Comparison of ENCODE assay signal across 8 cellular contexts in genomic region chr14:92352158-92352985, GRCh38.
DNase-seq lines count a peak whose midpoint lies in the region.

No MANE protein-coding gene starts in this region.

- peak; percentile 66 for DNase-seq in activated CD4-positive, alpha-beta T cell treated with anti-CD3 and anti-CD28 coated beads for 48 hours
- no peak for DNase-seq in activated CD4-positive, alpha-beta T cell treated with anti-CD3 and anti-CD28 coated beads, Interleukin-2, amount 50 U/mL, for 1 hour
- DNase-seq in NCI-H748 (lab: John Stamatoyannopoulos, UW; ENCODE audit: unreplicated experiment) = peak; percentile 64
- peak; percentile 23 for DNase-seq in cerebellar cortex (ENCODE audit: low spot score)
- DNase-seq in stimulated activated CD4-positive, alpha-beta T cell treated with anti-CD3 and anti-CD28 coated beads, Interleukin-4, amount 100 ng/mL, for 24 hours = peak; percentile 28
- DNase-seq in NCI-H1436 (lab: John Stamatoyannopoulos, UW) = no peak
- no peak for DNase-seq in 8988T
- no peak for DNase-seq in cerebellar nuclear complex (lab: John Stamatoyannopoulos, UW)

Comparison
In these comparisons a context has a peak if more than half of its experiments do, and no peak if none do; other contexts are left out.
1. DNase-seq: peak in activated CD4-positive, alpha-beta T cell treated with anti-CD3 and anti-CD28 coated beads for 48 hours (single experiment), NCI-H748 (single experiment), cerebellar cortex (single experiment) and stimulated activated CD4-positive, alpha-beta T cell treated with anti-CD3 and anti-CD28 coated beads, Interleukin-4, amount 100 ng/mL, for 24 hours (single experiment); none in activated CD4-positive, alpha-beta T cell treated with anti-CD3 and anti-CD28 coated beads, Interleukin-2, amount 50 U/mL, for 1 hour (single experiment), NCI-H1436 (single experiment), 8988T (single experiment) and cerebellar nuclear complex (0 of 2).